8 cellular contexts compared by ENCODE assay signal in genomic region chr7:66627151-66627681, GRCh38. TPM values are rescaled to one million over a fixed set of nuclear protein-coding genes. Genes with fewer than 3 reads are reported as not detected.
DNase-seq lines count a peak whose midpoint lies in the region; ATAC-seq lines count a peak whose summit lies in the region.

No MANE protein-coding gene starts in this region.

- H3K27me3 ChIP-seq in BLaER1 (no peaks in the 10 kb centered on the region), muscle layer of duodenum (ENCODE audit: low read depth, low read length) (no peaks in the 10 kb centered on the region)

- H3K9me3 ChIP-seq in BLaER1, result no peaks in the 10 kb centered on the region
- H3K9me3 ChIP-seq in muscle layer of duodenum (ENCODE audit: control insufficient read depth in 1 of 2, low read length in 2 of 2), result no peaks in the 10 kb centered on the region

- ATAC-seq in HG02798 (IDR thresholded peaks at IDR 0.05; ENCODE audit: poor library complexity, unreplicated experiment), result no peak
- ATAC-seq in GM18517 (IDR thresholded peaks at IDR 0.05; ENCODE audit: unreplicated experiment), result no peak

- no peaks in the 10 kb centered on the region for H4K20me1 ChIP-seq in BLaER1

- DNase-seq in HuH-7 (ENCODE audit: low spot score), result peak; percentile 48
- DNase-seq in activated T-helper 2 cell treated with anti-CD3 and anti-CD28 coated beads, Interferon-gamma antibody, Interleukin-2, Interleukin-4, amounts not matched to agents 10 μg/mL and 5 μg/mL and 100 μg/mL, durations not matched to agents 14 hours and 24 hours and 36 hours (ENCODE audit: low spot score), result no peak
- no peak for DNase-seq in GM03348 (ENCODE audit: low spot score)
- DNase-seq in effector CD4-positive, alpha-beta T cell, result no peak

- peak overlapping the region; percentile 36 for H3K27ac Mint-ChIP-seq in activated T-helper 2 cell treated with anti-CD3 and anti-CD28 coated beads, Interferon-gamma antibody, Interleukin-2, Interleukin-4, amounts not matched to agents 10 μg/mL and 5 μg/mL and 100 μg/mL, durations not matched to agents 14 hours and 24 hours and 36 hours

- H3K4me3 Mint-ChIP-seq in activated T-helper 2 cell treated with anti-CD3 and anti-CD28 coated beads, Interferon-gamma antibody, Interleukin-2, Interleukin-4, amounts not matched to agents 10 μg/mL and 5 μg/mL and 100 μg/mL, durations not matched to agents 14 hours and 24 hours and 36 hours (ENCODE audit: low read depth), result peak overlapping the region; percentile 52

- H3K27ac ChIP-seq in BLaER1, result no peak overlapping the region
- H3K27ac ChIP-seq in muscle layer of duodenum (ENCODE audit: low read length), result peak overlapping the region; percentile 62

- H3K4me3 ChIP-seq in BLaER1 (peak overlapping the region; percentile 85; the same call in 1 of the 2 replicates), muscle layer of duodenum (ENCODE audit: low read depth in 1 of 2, low read length in 2 of 2) (no peak overlapping the region)

- H3K4me1 ChIP-seq in BLaER1 (peaks cover 42% of the 10 kb centered on the region), muscle layer of duodenum (ENCODE audit: control insufficient read depth in 1 of 2, insufficient read depth in 2 of 2, low read length in 2 of 2) (peaks cover 0 to 19% of the 10 kb centered on the region in 2 donors)

- peaks cover 30% of the 10 kb centered on the region for H3K4me1 Mint-ChIP-seq in activated T-helper 2 cell treated with anti-CD3 and anti-CD28 coated beads, Interferon-gamma antibody, Interleukin-2, Interleukin-4, amounts not matched to agents 10 μg/mL and 5 μg/mL and 100 μg/mL, durations not matched to agents 14 hours and 24 hours and 36 hours (ENCODE audit: low read depth)

- intact Hi-C loops in activated T-helper 2 cell treated with anti-CD3 and anti-CD28 coated beads, Interferon-gamma antibody, Interleukin-2, Interleukin-4, amounts not matched to agents 10 μg/mL and 5 μg/mL and 100 μg/mL, durations not matched to agents 14 hours and 24 hours and 36 hours (cut with micrococcal nuclease), result loop anchor here (10.0 kb wide), 2 partner anchors 132 to 218 kb away; no protein-coding TSS in a partner anchor

- H3K36me3 Mint-ChIP-seq in activated T-helper 2 cell treated with anti-CD3 and anti-CD28 coated beads, Interferon-gamma antibody, Interleukin-2, Interleukin-4, amounts not matched to agents 10 μg/mL and 5 μg/mL and 100 μg/mL, durations not matched to agents 14 hours and 24 hours and 36 hours (ENCODE audit: low read depth), result peaks cover 4% of the 10 kb centered on the region

- H3K9me3 Mint-ChIP-seq in activated T-helper 2 cell treated with anti-CD3 and anti-CD28 coated beads, Interferon-gamma antibody, Interleukin-2, Interleukin-4, amounts not matched to agents 10 μg/mL and 5 μg/mL and 100 μg/mL, durations not matched to agents 14 hours and 24 hours and 36 hours, result no peaks in the 10 kb centered on the region

- H3K27me3 Mint-ChIP-seq in activated T-helper 2 cell treated with anti-CD3 and anti-CD28 coated beads, Interferon-gamma antibody, Interleukin-2, Interleukin-4, amounts not matched to agents 10 μg/mL and 5 μg/mL and 100 μg/mL, durations not matched to agents 14 hours and 24 hours and 36 hours (ENCODE audit: low read depth), result peaks cover 3% of the 10 kb centered on the region

- no peaks in the 10 kb centered on the region for H3K36me3 ChIP-seq in BLaER1
- no peaks in the 10 kb centered on the region for H3K36me3 ChIP-seq in muscle layer of duodenum (ENCODE audit: control insufficient read depth in 1 of 2, insufficient read depth in 2 of 2, low read length in 2 of 2)

- peak overlapping the region; percentile 90 for H3K4me2 ChIP-seq in BLaER1

- no peak overlapping the region for H3K9ac ChIP-seq in BLaER1

RNA-seq across cellular contexts. Expression of gene KCTD7, which starts 1.5 kb away (rescaled TPM):
- 10.3 and 12.0 TPM in 2 replicates for total RNA-seq in activated T-helper 2 cell treated with anti-CD3 and anti-CD28 coated beads, Interferon-gamma antibody, Interleukin-2, Interleukin-4, amounts not matched to agents 10 μg/mL and 5 μg/mL and 100 μg/mL, durations not matched to agents 14 hours and 24 hours and 36 hours
